ENCODE assay signal across 9 cellular contexts in the genomic region with DNA sequence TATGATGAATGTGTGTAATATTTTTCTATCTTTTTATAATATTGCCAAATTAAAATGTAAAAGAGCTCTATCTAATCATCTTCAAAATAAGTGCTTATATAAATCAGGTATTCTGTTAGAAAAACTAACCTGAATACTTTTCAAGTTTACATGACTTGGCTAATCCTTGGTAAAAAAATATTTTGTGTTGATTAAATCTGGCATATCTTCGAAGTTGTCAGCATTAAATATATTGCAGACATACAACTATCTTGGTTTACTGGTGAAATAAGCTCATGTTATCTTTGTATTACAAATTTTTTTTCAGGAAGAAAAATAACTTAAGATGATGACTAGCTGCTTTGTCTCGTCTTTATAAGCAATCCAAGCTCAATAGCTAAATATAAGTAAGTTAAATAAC. TPM values are rescaled to one million over a fixed set of nuclear protein-coding genes. Genes with fewer than 3 reads are reported as not detected.
"Had no signal": no experiment of that assay in that cellular context is flagged by ENCODE, and none has a peak within 500 bp of the region (broad histone marks: within the 10 kb centered on the region; RNA-seq: fewer than 3 reads in every experiment).

No MANE protein-coding gene starts in this region.

- H3K4me3 ChIP-seq: GM23248, HAP-1 had no signal

- DNase-seq: GM23248, GOT3, H7, HFFc6, IMR-90 had no signal

- H3K9ac ChIP-seq: GM23248 had no signal

- ATAC-seq: HCT116 had no signal

- H3K9me3 ChIP-seq: HAP-1 had no signal

- H3K4me3 Mint-ChIP-seq: HFFc6 had no signal

- H3K36me3 ChIP-seq: HAP-1 had no signal

- H3K27ac ChIP-seq: GM23248 had no signal

- H2AFZ ChIP-seq: GM23248 had no signal

- FAIRE-seq: HTR-8/SVneo had no signal

- H3K27ac Mint-ChIP-seq: HFFc6 had no signal

RNA-seq across cellular contexts. Expression of a gene that starts 39.6 kb away (rescaled TPM):
- total RNA-seq: GM23248, HFFc6, HT-29, IMR-90 had no signal
